In genomic region chr6:46990031-46990644, GRCh38 we compare ENCODE assay signal across 1 cellular context.
TF ChIP-seq lines count a peak whose summit lies in the region.

No MANE protein-coding gene starts in this region.

TF ChIP-seq in HepG2, 621 proteins besides CTCF, POLR2A, EP300 and RAD21:
- TF ChIP-seq ATF1 (CRISPR knock-in tag; IDR thresholded peaks at IDR 0.05) = no peak
- no peak for TF ChIP-seq NFKBIZ (CRISPR knock-in tag; IDR thresholded peaks at IDR 0.05)
- no peak for TF ChIP-seq HOXA7 (CRISPR knock-in tag; IDR thresholded peaks at IDR 0.05)
- no peak for TF ChIP-seq ZSCAN31 (CRISPR knock-in tag; IDR thresholded peaks at IDR 0.05; ENCODE audit: low read depth)
- TF ChIP-seq ZEB1 (IDR thresholded peaks at IDR 0.05; ENCODE audit: insufficient replicate concordance, low read depth) = no peak
- no peak for TF ChIP-seq ZNF124 (CRISPR knock-in tag; IDR thresholded peaks at IDR 0.05)
- TF ChIP-seq GLMP (CRISPR knock-in tag; IDR thresholded peaks at IDR 0.05; ENCODE audit: borderline replicate concordance) = no peak
- TF ChIP-seq NFIC (IDR thresholded peaks at IDR 0.05; ENCODE audit: low read length) = no peak
- no peak for TF ChIP-seq E2F2 (CRISPR knock-in tag; IDR thresholded peaks at IDR 0.05; ENCODE audit: borderline replicate concordance)
- TF ChIP-seq NFKB2 (CRISPR knock-in tag; IDR thresholded peaks at IDR 0.05; ENCODE audit: borderline replicate concordance) = no peak
- TF ChIP-seq MTF1 (CRISPR knock-in tag; IDR thresholded peaks at IDR 0.05) = no peak
- no peak for TF ChIP-seq BRD4 (CRISPR knock-in tag; IDR thresholded peaks at IDR 0.05)
- TF ChIP-seq ZNF660 (CRISPR knock-in tag; IDR thresholded peaks at IDR 0.05; ENCODE audit: borderline replicate concordance, low read depth) = no peak
- no peak for TF ChIP-seq ZNF598 (CRISPR knock-in tag; IDR thresholded peaks at IDR 0.05; ENCODE audit: borderline replicate concordance)
- no peak for TF ChIP-seq ZFP37 (CRISPR knock-in tag; IDR thresholded peaks at IDR 0.05; ENCODE audit: borderline replicate concordance)
- TF ChIP-seq ZNF800 (CRISPR knock-in tag; IDR thresholded peaks at IDR 0.05) = no peak
TF ChIP-seq in HepG2: peak in this region for 0.
